ENCODE assay signal across 9 cellular contexts in genomic region chr20:63580796-63581461, GRCh38. TPM values are rescaled to one million over a fixed set of nuclear protein-coding genes. Genes with fewer than 3 reads are reported as not detected.
DNase-seq lines count a peak whose midpoint lies in the region; ATAC-seq and TF ChIP-seq lines count a peak whose summit lies in the region.
"Had no signal": no experiment of that assay in that cellular context is flagged by ENCODE, and none has a peak within 500 bp of the region (broad histone marks: within the 10 kb centered on the region; RNA-seq: fewer than 3 reads in every experiment).

No MANE protein-coding gene starts in this region.

- intact Hi-C loops in activated naive CD4-positive, alpha-beta T cell treated with anti-CD3 and anti-CD28 coated beads for 36 hours (cut with micrococcal nuclease), result loop anchor here (1.0 to 5.0 kb wide), 7 partner anchors 28 to 390 kb away; partner anchors contain the start of genes RTEL1 and TPD52L2

- CTCF ChIA-PET in activated naive CD4-positive, alpha-beta T cell treated with anti-CD3 and anti-CD28 coated beads for 36 hours (lab: Charles Lee), result interaction anchor here (0.7 kb wide), 1 partner anchor 201 kb away, joined by 6 read pairs; no protein-coding TSS in a partner anchor

- no peaks in the 10 kb centered on the region for H3K27me3 Mint-ChIP-seq in activated naive CD4-positive, alpha-beta T cell treated with anti-CD3 and anti-CD28 coated beads for 36 hours (ENCODE audit: low read depth)

- no peak overlapping the region for H3K4me3 Mint-ChIP-seq in activated naive CD4-positive, alpha-beta T cell treated with anti-CD3 and anti-CD28 coated beads for 36 hours
- H3K4me3 Mint-ChIP-seq: natural killer cell treated with Interleukin-12 subunit alpha and Interleukin-12 subunit beta and Interleukin-15 and Interleukin-18, amount 100 ng/mL, for 72 hours had no signal

- in situ Hi-C loops in GM13977 (cut with MboI; ENCODE audit: low pct_unique_long_range_greater_than_20kb, low sequenced_read_pairs, unreplicated experiment), result no loop called here

- no peaks in the 10 kb centered on the region for H3K36me3 Mint-ChIP-seq in activated naive CD4-positive, alpha-beta T cell treated with anti-CD3 and anti-CD28 coated beads for 36 hours (ENCODE audit: low read depth)
- H3K36me3 Mint-ChIP-seq: natural killer cell treated with Interleukin-12 subunit alpha and Interleukin-12 subunit beta and Interleukin-15 and Interleukin-18, amount 100 ng/mL, for 72 hours had no signal

- no peak for DNase-seq in AG09319 (ENCODE audit: extremely low read depth, low read depth)
- peak; percentile 83 for DNase-seq in GM13977 (ENCODE audit: low spot score)
- DNase-seq in SHP77 treated with DMSO at 0.1 percent for 48 hours (lab: John Stamatoyannopoulos, UW), result peak; percentile 70
- DNase-seq in activated naive CD4-positive, alpha-beta T cell treated with anti-CD3 and anti-CD28 coated beads for 36 hours, result peak; percentile 88
- DNase-seq in iris pigment epithelial cell (ENCODE audit: low read depth), result peak; percentile 60
- DNase-seq in stimulated activated CD8-positive, alpha-beta memory T cell treated with anti-CD3 and anti-CD28 coated beads, Interleukin-12 subunit alpha, Interleukin-12 subunit beta, amount 100 ng/mL, for 4 hours (ENCODE audit: low read depth), result peak; percentile 43

- peaks cover 5% of the 10 kb centered on the region for H3K4me1 Mint-ChIP-seq in activated naive CD4-positive, alpha-beta T cell treated with anti-CD3 and anti-CD28 coated beads for 36 hours (ENCODE audit: low read depth)

- ATAC-seq in GM21447 (IDR thresholded peaks at IDR 0.05; ENCODE audit: unreplicated experiment) (no peak), GM21381 (IDR thresholded peaks at IDR 0.05; ENCODE audit: unreplicated experiment) (no peak)

- peak; percentile 30 for TF ChIP-seq CTCF in AG09319 (IDR thresholded peaks at IDR 0.05; ENCODE audit: low read depth, low read length)
- peak; percentile 72 for TF ChIP-seq CTCF in GM13977 (IDR thresholded peaks at IDR 0.05; ENCODE audit: extremely low read depth, insufficient read depth, missing control alignments)

- H3K27ac Mint-ChIP-seq in activated naive CD4-positive, alpha-beta T cell treated with anti-CD3 and anti-CD28 coated beads for 36 hours, result no peak overlapping the region
- H3K27ac Mint-ChIP-seq: natural killer cell treated with Interleukin-12 subunit alpha and Interleukin-12 subunit beta and Interleukin-15 and Interleukin-18, amount 100 ng/mL, for 72 hours had no signal

- no peaks in the 10 kb centered on the region for H3K9me3 Mint-ChIP-seq in activated naive CD4-positive, alpha-beta T cell treated with anti-CD3 and anti-CD28 coated beads for 36 hours
- H3K9me3 Mint-ChIP-seq: natural killer cell treated with Interleukin-12 subunit alpha and Interleukin-12 subunit beta and Interleukin-15 and Interleukin-18, amount 100 ng/mL, for 72 hours had no signal

RNA-seq across cellular contexts. Expression of gene HELZ2, which starts 6.9 kb away (rescaled TPM):
- 10 to 100 TPM; 20.0 to 20.4 TPM for total RNA-seq in activated naive CD4-positive, alpha-beta T cell treated with anti-CD3 and anti-CD28 coated beads for 36 hours

RNA-seq across cellular contexts. Expression of gene FNDC11, which starts 27.0 kb away (rescaled TPM):
- under 1 TPM in 1 of 2 experiments, not detected in 1; 0.10 TPM for total RNA-seq in activated naive CD4-positive, alpha-beta T cell treated with anti-CD3 and anti-CD28 coated beads for 36 hours

RNA-seq across cellular contexts. Expression of gene SRMS, which starts 33.4 kb away (rescaled TPM):
- total RNA-seq in activated naive CD4-positive, alpha-beta T cell treated with anti-CD3 and anti-CD28 coated beads for 36 hours, result not detected
- total RNA-seq: natural killer cell treated with Interleukin-12 subunit alpha and Interleukin-12 subunit beta and Interleukin-15 and Interleukin-18, amount 100 ng/mL, for 72 hours had no signal

RNA-seq across cellular contexts. Expression of gene PTK6, which starts 43.8 kb away (rescaled TPM):
- total RNA-seq in activated naive CD4-positive, alpha-beta T cell treated with anti-CD3 and anti-CD28 coated beads for 36 hours, result under 1 TPM; 0.35 to 0.38 TPM

RNA-seq across cellular contexts. Expression of gene GMEB2, which starts 46.0 kb away (rescaled TPM):
- total RNA-seq in activated naive CD4-positive, alpha-beta T cell treated with anti-CD3 and anti-CD28 coated beads for 36 hours, result 10 to 100 TPM; 16.7 to 18.0 TPM
